Comparison of ENCODE assay signal across 8 cellular contexts in genomic region chr17:42673885-42674754, GRCh38. TPM values are rescaled to one million over a fixed set of nuclear protein-coding genes. Genes with fewer than 3 reads are reported as not detected.
A peak's percentile ranks its signal among the peaks of the same experiment; 100 is the strongest.
DNase-seq lines count a peak whose midpoint lies in the region; ATAC-seq and TF ChIP-seq lines count a peak whose summit lies in the region.

No MANE protein-coding gene starts in this region.

- no peak for ATAC-seq in HG03521 (IDR thresholded peaks at IDR 0.05; ENCODE audit: unreplicated experiment)

- DNase-seq in AG04449 (ENCODE audit: low read depth, low spot score) = no peak
- DNase-seq in SK-MEL-5 (ENCODE audit: low read depth, low spot score) = peak; percentile 34
- DNase-seq in NCI-H345 (lab: John Stamatoyannopoulos, UW) = no peak
- DNase-seq in cortex of kidney (lab: John Stamatoyannopoulos, UW) = no peak

- H3K4me1 Mint-ChIP-seq in nephron = peaks cover 33% of the 10 kb centered on the region

- H3K4me3 ChIP-seq in AG04449 (ENCODE audit: low read depth, low read length) (peak overlapping the region; percentile 94), GM12875 (ENCODE audit: low read depth, low read length) (peak overlapping the region; percentile 73), esophagus (ENCODE audit: low read depth in 1 of 2, low read length in 2 of 2) (peak overlapping the region; percentile 94 to 96)

- CTCF ChIA-PET in AG04449 (lab: Yijun Ruan, JAX) = interaction anchor here (0.7 to 4.0 kb wide), 9 partner anchors 9 to 101 kb away, joined by 3 to 31 read pairs (median 3); partner anchors contain the start of genes CNTNAP1, PSMC3IP and TUBG2

- peaks cover 0 to 2% of the 10 kb centered on the region in 2 donors for H3K9me3 ChIP-seq in esophagus (ENCODE audit: control insufficient read depth in 2 of 2, insufficient read depth in 1 of 2, low read depth in 1 of 2, low read length in 1 of 2)

- peaks cover 6 to 28% of the 10 kb centered on the region in 2 donors for H3K4me1 ChIP-seq in esophagus (ENCODE audit: control insufficient read depth in 2 of 2, insufficient read depth in 2 of 2, low read length in 1 of 2)

- POLR2A ChIA-PET in AG04449 (lab: Yijun Ruan, JAX) = interaction anchor here (0.8 to 1.9 kb wide), 2 partner anchors 65 to 96 kb away, joined by 3 to 5 read pairs; partner anchors contain the start of genes PSMC3IP, RETREG3 and TUBG1

- peak overlapping the region; percentile 77 to 87 (median 86) for H3K4me3 Mint-ChIP-seq in nephron

- no peak overlapping the region for H3K27ac Mint-ChIP-seq in nephron

- H3K27ac ChIP-seq in esophagus (ENCODE audit: low read depth in 2 of 2, low read length in 1 of 2) = peak overlapping the region; percentile 97

- H3K36me3 Mint-ChIP-seq in nephron (ENCODE audit: low read depth) = peaks cover 14% of the 10 kb centered on the region

- peaks cover 8% of the 10 kb centered on the region for H3K27me3 Mint-ChIP-seq in nephron (ENCODE audit: low read depth)

- in situ Hi-C loops in SK-MEL-5 (cut with HindIII; ENCODE audit: low pct_unique_long_range_greater_than_20kb, low sequenced_read_pairs) = no loop called here

- peaks cover 0 to 29% of the 10 kb centered on the region in 2 donors for H3K36me3 ChIP-seq in esophagus (ENCODE audit: control insufficient read depth in 2 of 2, insufficient read depth in 2 of 2, low read length in 1 of 2)

- no peaks in the 10 kb centered on the region for H3K27me3 ChIP-seq in esophagus (ENCODE audit: control insufficient read depth in 1 of 2, insufficient read depth in 2 of 2, low read length in 2 of 2)

- TF ChIP-seq CTCF in AG04449 (IDR thresholded peaks at IDR 0.05; ENCODE audit: insufficient read depth, low read length, missing control alignments) (peak; percentile 68), GM12875 (IDR thresholded peaks at IDR 0.05; ENCODE audit: borderline replicate concordance, insufficient read depth, low read depth, low read length) (peak; percentile 84), nephron (IDR thresholded peaks at IDR 0.05; ENCODE audit: unreplicated experiment in 3 of 3) (peak; percentile 34 to 46 (median 43))

- 11% methylated on average over 32 of the region's 32 CpGs for WGBS in esophagus, 2 donors

- H3K9me3 Mint-ChIP-seq in nephron = no peaks in the 10 kb centered on the region

RNA-seq across cellular contexts. Expression of gene PLEKHH3, which starts 2.7 kb away (rescaled TPM):
- total RNA-seq in SK-MEL-5 (2014; rRNA removed; shearing (Covaris generic)) = 10.1 and 11.1 TPM in 2 replicates
- polyA plus RNA-seq in SK-MEL-5 (2015; cell fraction: cytosol; rRNA removed) = 21.6 and 28.0 TPM in 2 replicates
- 30.0 and 34.6 TPM in 2 replicates for polyA plus RNA-seq in SK-MEL-5 (2015; cell fraction: nucleus; rRNA removed)
- polyA plus RNA-seq in esophagus = 10 to 100 TPM; 49.4 to 84.6 TPM

RNA-seq across cellular contexts. Expression of gene CCR10, which starts 7.5 kb away (rescaled TPM):
- 0.43 and 0.63 TPM in 2 replicates for total RNA-seq in SK-MEL-5 (2014; rRNA removed; shearing (Covaris generic))
- 0.90 and 1.1 TPM in 2 replicates for polyA plus RNA-seq in SK-MEL-5 (2015; cell fraction: cytosol; rRNA removed)
- 2.1 and 4.1 TPM in 2 replicates for polyA plus RNA-seq in SK-MEL-5 (2015; cell fraction: nucleus; rRNA removed)
- polyA plus RNA-seq in esophagus = under 1 TPM; 0.22 to 0.42 TPM

RNA-seq across cellular contexts. Expression of gene CNTNAP1, which starts 8.2 kb away (rescaled TPM):
- total RNA-seq in SK-MEL-5 (2014; rRNA removed; shearing (Covaris generic)) = 2.5 and 4.6 TPM in 2 replicates
- 7.3 and 8.0 TPM in 2 replicates for polyA plus RNA-seq in SK-MEL-5 (2015; cell fraction: cytosol; rRNA removed)
- polyA plus RNA-seq in SK-MEL-5 (2015; cell fraction: nucleus; rRNA removed) = 32.4 and 34.5 TPM in 2 replicates
- polyA plus RNA-seq in esophagus = 1 to 10 TPM; 1.3 to 1.5 TPM

RNA-seq across cellular contexts. Expression of gene TUBG2, which starts 15.0 kb away (rescaled TPM):
- total RNA-seq in SK-MEL-5 (2014; rRNA removed; shearing (Covaris generic)) = 8.7 and 9.9 TPM in 2 replicates
- 16.1 and 17.9 TPM in 2 replicates for polyA plus RNA-seq in SK-MEL-5 (2015; cell fraction: cytosol; rRNA removed)
- 132 and 149 TPM in 2 replicates for polyA plus RNA-seq in SK-MEL-5 (2015; cell fraction: nucleus; rRNA removed)
- polyA plus RNA-seq in esophagus = 10 to 100 TPM in 1 of 2 donors, 1 to 10 TPM in 1; 7.6 to 12.0 TPM
